In the genomic region with DNA sequence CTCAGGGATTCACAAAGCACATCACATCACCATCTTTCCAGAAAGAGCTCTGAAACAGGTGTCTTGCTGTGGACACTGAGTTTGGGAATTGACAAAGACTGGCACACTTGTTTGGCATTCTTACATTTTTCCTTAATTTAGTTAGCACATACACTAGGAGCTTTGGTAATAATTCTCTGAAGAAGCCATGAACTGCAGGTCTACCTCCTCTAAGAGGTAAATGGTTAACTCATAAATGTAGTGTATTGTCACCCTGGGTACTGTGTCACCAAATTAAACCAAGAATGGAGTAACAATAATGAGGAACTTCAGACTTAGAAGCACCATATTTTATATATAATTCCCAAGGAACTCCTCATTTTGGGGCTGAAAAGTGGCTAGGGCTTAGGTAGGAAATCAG, we compare ENCODE assay signal across 2 cellular contexts.
TF ChIP-seq lines count a peak whose summit lies in the region.

No MANE protein-coding gene starts in this region.

TF ChIP-seq in HepG2, 621 proteins besides CTCF, POLR2A, EP300 and RAD21:
- no peak for TF ChIP-seq SNAI1 (CRISPR knock-in tag; IDR thresholded peaks at IDR 0.05; ENCODE audit: borderline replicate concordance)

TF ChIP-seq in SK-N-SH, 30 proteins besides CTCF, POLR2A, EP300 and RAD21:
- TF ChIP-seq MAX (IDR thresholded peaks at IDR 0.05; ENCODE audit: low read depth) (no peak), RCOR1 (IDR thresholded peaks at IDR 0.05; ENCODE audit: low read length) (no peak), JUND (IDR thresholded peaks at IDR 0.05) (no peak), GATA2 (CRISPR knock-in tag; IDR thresholded peaks at IDR 0.05) (no peak)
- TF ChIP-seq, protein P1, sequence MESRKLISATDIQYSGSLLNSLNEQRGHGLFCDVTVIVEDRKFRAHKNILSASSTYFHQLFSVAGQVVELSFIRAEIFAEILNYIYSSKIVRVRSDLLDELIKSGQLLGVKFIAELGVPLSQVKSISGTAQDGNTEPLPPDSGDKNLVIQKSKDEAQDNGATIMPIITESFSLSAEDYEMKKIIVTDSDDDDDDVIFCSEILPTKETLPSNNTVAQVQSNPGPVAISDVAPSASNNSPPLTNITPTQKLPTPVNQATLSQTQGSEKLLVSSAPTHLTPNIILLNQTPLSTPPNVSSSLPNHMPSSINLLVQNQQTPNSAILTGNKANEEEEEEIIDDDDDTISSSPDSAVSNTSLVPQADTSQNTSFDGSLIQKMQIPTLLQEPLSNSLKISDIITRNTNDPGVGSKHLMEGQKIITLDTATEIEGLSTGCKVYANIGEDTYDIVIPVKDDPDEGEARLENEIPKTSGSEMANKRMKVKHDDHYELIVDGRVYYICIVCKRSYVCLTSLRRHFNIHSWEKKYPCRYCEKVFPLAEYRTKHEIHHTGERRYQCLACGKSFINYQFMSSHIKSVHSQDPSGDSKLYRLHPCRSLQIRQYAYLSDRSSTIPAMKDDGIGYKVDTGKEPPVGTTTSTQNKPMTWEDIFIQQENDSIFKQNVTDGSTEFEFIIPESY (IDR thresholded peaks at IDR 0.05; ENCODE audit: borderline replicate concordance, low read depth), result no peak
- TF ChIP-seq, protein P2, sequence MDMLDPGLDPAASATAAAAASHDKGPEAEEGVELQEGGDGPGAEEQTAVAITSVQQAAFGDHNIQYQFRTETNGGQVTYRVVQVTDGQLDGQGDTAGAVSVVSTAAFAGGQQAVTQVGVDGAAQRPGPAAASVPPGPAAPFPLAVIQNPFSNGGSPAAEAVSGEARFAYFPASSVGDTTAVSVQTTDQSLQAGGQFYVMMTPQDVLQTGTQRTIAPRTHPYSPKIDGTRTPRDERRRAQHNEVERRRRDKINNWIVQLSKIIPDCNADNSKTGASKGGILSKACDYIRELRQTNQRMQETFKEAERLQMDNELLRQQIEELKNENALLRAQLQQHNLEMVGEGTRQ (IDR thresholded peaks at IDR 0.05; ENCODE audit: borderline replicate concordance, low read depth, low read length), result no peak
